9 cellular contexts compared by ENCODE assay signal in the genomic region with DNA sequence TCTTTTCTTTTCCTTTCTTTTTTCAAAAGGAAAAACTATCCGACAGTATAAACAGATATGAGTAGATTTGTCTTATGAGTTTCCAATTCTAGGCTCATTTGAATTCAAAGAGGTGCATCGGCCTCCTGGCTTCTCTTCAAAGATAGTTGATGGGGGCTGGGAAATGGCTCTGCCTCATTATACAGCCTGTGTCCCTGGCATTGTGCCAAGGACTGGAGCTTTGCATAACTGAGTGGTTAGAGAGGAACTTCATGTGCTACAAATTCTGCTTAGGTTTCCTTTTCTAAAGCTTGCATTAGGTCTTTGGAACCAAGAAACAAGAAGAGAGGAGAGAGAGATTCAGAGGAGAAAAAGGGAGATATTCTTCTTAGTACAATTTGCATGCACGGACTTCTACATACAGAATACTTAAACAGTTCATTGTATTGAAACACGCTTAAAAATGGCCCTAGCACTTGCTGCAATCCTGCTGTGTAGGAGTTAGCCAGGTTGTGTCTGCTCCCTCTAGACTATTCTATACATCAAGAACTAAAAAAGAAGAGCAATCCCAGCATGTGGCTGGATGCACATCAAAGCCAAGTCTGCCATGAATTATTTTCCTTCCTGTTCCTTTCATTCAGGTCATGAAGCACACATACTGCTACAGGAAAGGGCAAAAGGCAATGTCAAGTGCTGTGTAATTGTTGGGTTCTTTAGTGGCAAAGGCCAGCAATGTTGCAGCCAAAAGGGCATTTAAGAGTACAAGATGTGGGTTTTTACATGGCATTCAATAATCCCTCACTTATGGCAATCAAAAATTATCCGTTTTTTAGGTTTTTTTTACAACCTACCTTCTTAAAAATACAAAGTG.
DNase-seq lines count a peak whose midpoint lies in the region; ATAC-seq, FAIRE-seq and TF ChIP-seq lines count a peak whose summit lies in the region.
"Had no signal": no experiment of that assay in that cellular context is flagged by ENCODE, and none has a peak within 500 bp of the region (broad histone marks: within the 10 kb centered on the region; RNA-seq: fewer than 3 reads in every experiment).

No MANE protein-coding gene starts in this region.

- no peak overlapping the region for H3K27ac Mint-ChIP-seq in WTC11

- H3K4me1 Mint-ChIP-seq in WTC11, result peaks cover 10% of the 10 kb centered on the region

- CTCF ChIA-PET in WTC11 (lab: Charles Lee), result no interaction called here

- ATAC-seq in GM18861 (IDR thresholded peaks at IDR 0.05; ENCODE audit: unreplicated experiment), result peak; percentile 86
- peak; percentile 91 for ATAC-seq in HG02588 (IDR thresholded peaks at IDR 0.05; ENCODE audit: unreplicated experiment)
- peak; percentile 80 for ATAC-seq in WTC11
- ATAC-seq: Panc1 had no signal

- no peak overlapping the region for H4K8ac ChIP-seq in mesendoderm (ENCODE audit: low read depth, low read length)

- no peak overlapping the region for H3K4me2 ChIP-seq in mesendoderm (ENCODE audit: low read length)

- H2BK15ac ChIP-seq in mesendoderm (replicated peaks; ENCODE audit: low read depth), result no peak overlapping the region

- peaks cover 4 to 17% of the 10 kb centered on the region in 2 donors for H3K4me1 ChIP-seq in kidney (ENCODE audit: control insufficient read depth in 1 of 2, insufficient read depth in 1 of 2, low read depth in 1 of 2, low read length in 2 of 2)
- H3K4me1 ChIP-seq in mesendoderm (ENCODE audit: control insufficient read depth, low read depth, low read length), result no peaks in the 10 kb centered on the region

- no peak overlapping the region for H3K56ac ChIP-seq in mesendoderm (ENCODE audit: low read length)

- no peak overlapping the region for H2BK120ac ChIP-seq in mesendoderm (ENCODE audit: low read depth, low read length)

- H3K36me3 Mint-ChIP-seq in WTC11, result no peaks in the 10 kb centered on the region

- H3K27me3 ChIP-seq in mesendoderm (ENCODE audit: insufficient read depth, low read length, poor library complexity), result no peaks in the 10 kb centered on the region

- H3K4me3 Mint-ChIP-seq in WTC11, result no peak overlapping the region

- H3K4ac ChIP-seq in mesendoderm (ENCODE audit: low read depth, low read length), result no peak overlapping the region

- H3K18ac ChIP-seq in mesendoderm (ENCODE audit: low read length), result no peak overlapping the region

- TF ChIP-seq CTCF in WTC11 (IDR thresholded peaks at IDR 0.05), result no peak
- TF ChIP-seq CTCF in kidney (IDR thresholded peaks at IDR 0.05; ENCODE audit: borderline replicate concordance, extremely low read depth, insufficient read depth), result no peak

- POLR2A ChIA-PET in WTC11 (lab: Charles Lee), result no interaction called here

- H3K9me3 ChIP-seq in kidney (ENCODE audit: control insufficient read depth in 1 of 2, low read length in 2 of 2), result no peaks in the 10 kb centered on the region

- no peak for FAIRE-seq in kidney (lab: Jason Lieb, UNC)

- no peaks in the 10 kb centered on the region for H3K27me3 Mint-ChIP-seq in WTC11 (ENCODE audit: low read depth)

- H3K79me2 ChIP-seq in mesendoderm (ENCODE audit: control insufficient read depth, insufficient read depth, low read length), result no peaks in the 10 kb centered on the region

- WGBS in mesendoderm (ENCODE audit: extremely low coverage, insufficient coverage, low lambda C conversion rate), result no CpG with 5 or more reads among the region's 5 CpGs

- H3K9ac ChIP-seq in kidney (ENCODE audit: low read length in 2 of 2) (no peak overlapping the region), mesendoderm (ENCODE audit: low read length) (no peak overlapping the region)

- H2AK5ac ChIP-seq in mesendoderm (ENCODE audit: low read length), result no peak overlapping the region

- no peaks in the 10 kb centered on the region for H3K9me3 Mint-ChIP-seq in WTC11

- H4K5ac ChIP-seq in mesendoderm (ENCODE audit: low read length), result no peak overlapping the region

- H2BK5ac ChIP-seq in mesendoderm (ENCODE audit: low read length), result no peak overlapping the region

- intact Hi-C loops in kidney (cut with DNase I), result no loop called here

- no peaks in the 10 kb centered on the region for H3K79me1 ChIP-seq in mesendoderm (ENCODE audit: low read length)

- H3K36me3 ChIP-seq in kidney (ENCODE audit: control insufficient read depth in 1 of 2, insufficient read depth in 2 of 2, low read length in 2 of 2), result no peaks in the 10 kb centered on the region
- H3K36me3 ChIP-seq in mesendoderm (ENCODE audit: control insufficient read depth, insufficient read depth, low read length), result no peaks in the 10 kb centered on the region

- H3K4me3 ChIP-seq in kidney (ENCODE audit: low read length in 2 of 2) (peak overlapping the region in 1 of 2 donors; percentile 14), mesendoderm (ENCODE audit: low read length) (no peak overlapping the region)

- H3K27ac ChIP-seq in kidney (ENCODE audit: low read depth in 2 of 2, low read length in 2 of 2) (no peak overlapping the region), mesendoderm (ENCODE audit: low read depth, low read length) (no peak overlapping the region)

- peak; percentile 12 for DNase-seq in NCI-H1092 (lab: John Stamatoyannopoulos, UW)
- DNase-seq in WTC11 (ENCODE audit: low spot score), result no peak
- peak; percentile 82 for DNase-seq in kidney
- no peak for DNase-seq in activated CD4-positive, CD25-positive, alpha-beta regulatory T cell (lab: John Stamatoyannopoulos, UW)
- no peak for DNase-seq in mesendoderm
- DNase-seq in stimulated activated CD4-positive, alpha-beta T cell treated with anti-CD3 and anti-CD28 coated beads, Interleukin-4, amount 100 ng/mL, for 4 hours, result no peak

- H3K23ac ChIP-seq in mesendoderm (ENCODE audit: low read length), result no peak overlapping the region

TF ChIP-seq in WTC11, 78 proteins besides CTCF, POLR2A, EP300 and RAD21:
- no peak for TF ChIP-seq ATF1 (CRISPR knock-in tag; IDR thresholded peaks at IDR 0.05)
- TF ChIP-seq ZNF263 (CRISPR knock-in tag; IDR thresholded peaks at IDR 0.05; ENCODE audit: low read depth), result no peak
- TF ChIP-seq, protein P1, sequence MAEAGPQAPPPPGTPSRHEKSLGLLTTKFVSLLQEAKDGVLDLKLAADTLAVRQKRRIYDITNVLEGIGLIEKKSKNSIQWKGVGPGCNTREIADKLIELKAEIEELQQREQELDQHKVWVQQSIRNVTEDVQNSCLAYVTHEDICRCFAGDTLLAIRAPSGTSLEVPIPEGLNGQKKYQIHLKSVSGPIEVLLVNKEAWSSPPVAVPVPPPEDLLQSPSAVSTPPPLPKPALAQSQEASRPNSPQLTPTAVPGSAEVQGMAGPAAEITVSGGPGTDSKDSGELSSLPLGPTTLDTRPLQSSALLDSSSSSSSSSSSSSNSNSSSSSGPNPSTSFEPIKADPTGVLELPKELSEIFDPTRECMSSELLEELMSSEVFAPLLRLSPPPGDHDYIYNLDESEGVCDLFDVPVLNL (CRISPR knock-in tag; IDR thresholded peaks at IDR 0.05; ENCODE audit: borderline replicate concordance, low read depth), result no peak
- TF ChIP-seq ELF4 (CRISPR knock-in tag; IDR thresholded peaks at IDR 0.05; ENCODE audit: low read depth), result no peak
- no peak for TF ChIP-seq HMGA2 (CRISPR knock-in tag; IDR thresholded peaks at IDR 0.05)
TF ChIP-seq in WTC11: peak in this region for 0.

Comparison
In these comparisons a context has a peak if more than half of its experiments do, and no peak if none do; other contexts are left out.
1. DNase-seq: peak in NCI-H1092 (single experiment) and kidney (single experiment); none in WTC11 (single experiment), activated CD4-positive, CD25-positive, alpha-beta regulatory T cell (0 of 4), mesendoderm (single experiment) and stimulated activated CD4-positive, alpha-beta T cell treated with anti-CD3 and anti-CD28 coated beads, Interleukin-4, amount 100 ng/mL, for 4 hours (0 of 2).
2. Peak in every context shown above with its lines, with median percentiles within 50 percentile points of each other: ATAC-seq.